In the genomic region with DNA sequence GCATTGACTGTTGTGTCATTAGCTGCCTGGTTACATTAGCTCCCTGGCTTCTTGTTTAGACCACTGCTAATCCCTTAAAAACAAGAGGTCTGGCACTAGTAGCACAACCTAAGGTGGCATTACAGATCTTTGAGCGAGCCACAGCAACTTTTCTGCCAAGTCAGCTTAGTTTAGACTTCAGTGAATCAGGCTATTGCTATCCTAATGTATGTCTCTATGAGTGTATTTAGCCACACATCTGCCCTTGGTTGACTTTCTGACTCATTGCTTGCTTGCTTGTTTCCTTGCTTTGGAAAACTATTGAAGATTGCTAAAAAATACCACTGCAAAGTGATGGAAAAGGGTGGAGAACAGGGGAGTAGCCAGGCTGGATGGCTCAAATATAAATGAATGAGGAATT, we compare ENCODE assay signal across 10 cellular contexts. TPM values are rescaled to one million over a fixed set of nuclear protein-coding genes. Genes with fewer than 3 reads are reported as not detected.
DNase-seq lines count a peak whose midpoint lies in the region; ATAC-seq, FAIRE-seq and TF ChIP-seq lines count a peak whose summit lies in the region.
"Had no signal": no experiment of that assay in that cellular context is flagged by ENCODE, and none has a peak within 500 bp of the region (broad histone marks: within the 10 kb centered on the region; RNA-seq: fewer than 3 reads in every experiment).

No MANE protein-coding gene starts in this region.

- no peak for ATAC-seq in GM19467 (IDR thresholded peaks at IDR 0.05; ENCODE audit: unreplicated experiment)

- H3K27ac Mint-ChIP-seq in neural crest cell (ENCODE audit: unreplicated experiment) = no peak overlapping the region

- H3K27me3 Mint-ChIP-seq in neural crest cell (ENCODE audit: low read depth) = no peaks in the 10 kb centered on the region

- no peaks in the 10 kb centered on the region for H3K9me3 Mint-ChIP-seq in neural crest cell

- TF ChIP-seq CTCF in bronchial epithelial cell (IDR thresholded peaks at IDR 0.05; ENCODE audit: insufficient read depth, low read length, severe bottlenecking) (no peak), neural crest cell (conservative IDR thresholded peaks at IDR 0.05) (no peak)

- peak overlapping the region; percentile 42 for H3K4me3 Mint-ChIP-seq in neural crest cell

- FAIRE-seq in bronchial epithelial cell (lab: Jason Lieb, UNC) = peak; percentile 13
- FAIRE-seq: G401.6 had no signal

- H3K27me3 ChIP-seq in bronchial epithelial cell (ENCODE audit: control insufficient read depth, insufficient read depth, low read length) = no peaks in the 10 kb centered on the region
- H3K27me3 ChIP-seq: stomach had no signal

- no peak overlapping the region for H3K4me3 ChIP-seq in bronchial epithelial cell (ENCODE audit: low read depth, low read length)
- H3K4me3 ChIP-seq: stomach had no signal

- peaks cover 8% of the 10 kb centered on the region for H3K36me3 ChIP-seq in bronchial epithelial cell (ENCODE audit: control insufficient read depth, insufficient read depth, low read length)

- H3K36me3 Mint-ChIP-seq in neural crest cell (ENCODE audit: low read depth) = peaks cover 12% of the 10 kb centered on the region

- H3K4me1 Mint-ChIP-seq in neural crest cell = peaks cover 27% of the 10 kb centered on the region

- DNase-seq in EL (peak; percentile 86), NCI-H226 (peak; percentile 54), bronchial epithelial cell (ENCODE audit: low read depth) (peak; percentile 86), neural crest cell (ENCODE audit: low read depth, low spot score) (no peak), NCI-H2107 treated with DMSO at 0.1 percent for 48 hours (lab: John Stamatoyannopoulos, UW; ENCODE audit: unreplicated experiment) (no peak), activated gamma-delta T cell treated with Interleukin-2 at 50 U/mL for 16 hours (no peak), NCI-H2196 treated with DMSO at 0.1 percent for 48 hours (lab: John Stamatoyannopoulos, UW; ENCODE audit: unreplicated experiment) (no peak)
- DNase-seq: stomach had no signal

RNA-seq across cellular contexts. Expression of a gene that starts 50.2 kb away (rescaled TPM):
- 63.6 and 75.8 TPM in 2 replicates for total RNA-seq in bronchial epithelial cell
- 72.7 and 76.3 TPM in 2 replicates for total RNA-seq in neural crest cell

RNA-seq across cellular contexts. Expression of a gene that starts 50.7 kb away (rescaled TPM):
- total RNA-seq in bronchial epithelial cell = under 0.01 and 0.13 TPM in 2 replicates
- not detected in 2 replicates for total RNA-seq in neural crest cell
- total RNA-seq: stomach had no signal

RNA-seq across cellular contexts. Expression of a gene that starts 51.2 kb away (rescaled TPM):
- total RNA-seq in bronchial epithelial cell (0.26 and 0.38 TPM in 2 replicates), neural crest cell (25.2 and 26.9 TPM in 2 replicates)

RNA-seq across cellular contexts. Expression of a gene that starts 51.4 kb away (rescaled TPM):
- 3.7 and 4.1 TPM in 2 replicates for total RNA-seq in bronchial epithelial cell
- 159 and 175 TPM in 2 replicates for total RNA-seq in neural crest cell

Comparison
In these comparisons a context has a peak if more than half of its experiments do, and no peak if none do; other contexts are left out.
1. DNase-seq: peak in EL (single experiment), NCI-H226 (single experiment) and bronchial epithelial cell (single experiment); none in neural crest cell (single experiment), NCI-H2107 treated with DMSO at 0.1 percent for 48 hours (single experiment), activated gamma-delta T cell treated with Interleukin-2 at 50 U/mL for 16 hours (single experiment) and NCI-H2196 treated with DMSO at 0.1 percent for 48 hours (single experiment).
2. RNA of a gene that starts 51.2 kb away (total RNA-seq): 25.2 to 26.9 TPM in neural crest cell; 0.26 to 0.38 TPM in bronchial epithelial cell; every median in the first group is over 10 times any median in the second.